ENCODE assay signal across 1 cellular context in the genomic region with DNA sequence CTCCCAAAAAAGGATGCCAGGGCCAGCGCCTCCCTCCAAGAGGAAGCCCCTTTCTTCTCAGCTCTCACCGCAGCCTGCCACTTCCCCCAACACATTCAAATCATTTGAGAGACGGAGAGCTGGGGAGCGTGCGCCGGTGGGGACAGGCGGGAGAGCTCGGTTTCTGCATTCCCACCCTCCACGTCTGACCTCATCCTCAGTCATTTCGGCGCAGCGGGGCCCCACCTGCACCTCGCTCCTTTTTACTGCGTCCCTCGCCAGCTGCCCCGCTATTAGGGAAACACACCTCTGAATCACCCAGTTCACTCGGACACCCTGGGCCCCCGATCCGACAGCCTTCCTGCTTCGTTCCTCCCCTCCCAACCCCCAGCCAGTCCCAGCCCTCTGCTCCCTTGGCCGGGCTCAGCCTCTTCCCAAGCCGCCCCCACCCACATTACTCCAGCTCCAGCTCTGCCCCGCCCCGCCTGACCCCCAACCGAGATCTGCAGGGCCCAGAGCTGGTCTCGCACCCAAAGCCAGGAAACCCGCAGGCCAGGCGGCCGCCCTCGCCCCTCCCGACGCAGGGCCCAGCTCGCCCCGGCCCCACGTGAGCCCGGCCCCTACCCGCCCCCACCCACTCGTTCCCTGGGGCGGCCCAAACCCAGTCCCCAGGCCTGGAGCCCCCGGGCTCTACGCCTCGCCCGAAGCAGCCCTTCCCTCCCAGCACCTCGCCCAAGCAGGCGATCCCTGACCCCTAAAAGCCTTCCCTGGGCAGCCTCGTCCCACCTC.
TF ChIP-seq lines count a peak whose summit lies in the region.

No MANE protein-coding gene starts in this region.

TF ChIP-seq in HepG2, 621 proteins besides CTCF, POLR2A, EP300 and RAD21 (continued from another document and continues in another):
- TF ChIP-seq, protein P1, sequence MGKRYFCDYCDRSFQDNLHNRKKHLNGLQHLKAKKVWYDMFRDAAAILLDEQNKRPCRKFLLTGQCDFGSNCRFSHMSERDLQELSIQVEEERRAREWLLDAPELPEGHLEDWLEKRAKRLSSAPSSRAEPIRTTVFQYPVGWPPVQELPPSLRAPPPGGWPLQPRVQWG (CRISPR knock-in tag; IDR thresholded peaks at IDR 0.05; ENCODE audit: borderline replicate concordance, low read depth): no peak
- TF ChIP-seq TOPORS (CRISPR knock-in tag; IDR thresholded peaks at IDR 0.05) (no peak), ZSCAN21 (CRISPR knock-in tag; IDR thresholded peaks at IDR 0.05; ENCODE audit: borderline replicate concordance) (peak; percentile 7; the same call in 1 of the 2 replicates), ZNF17 (CRISPR knock-in tag; IDR thresholded peaks at IDR 0.05) (no peak), GFI1 (CRISPR knock-in tag; IDR thresholded peaks at IDR 0.05; ENCODE audit: borderline replicate concordance) (no peak), JDP2 (CRISPR knock-in tag; IDR thresholded peaks at IDR 0.05; ENCODE audit: borderline replicate concordance) (no peak; the same call in 1 of the 2 replicates), GATAD1 (CRISPR knock-in tag; IDR thresholded peaks at IDR 0.05) (no peak), MAZ (IDR thresholded peaks at IDR 0.05; ENCODE audit: borderline replicate concordance, low read depth, low read length) (no peak), MAZ (CRISPR knock-in tag; IDR thresholded peaks at IDR 0.05; ENCODE audit: low read depth) (no peak), NR1H2 (CRISPR knock-in tag; IDR thresholded peaks at IDR 0.05; ENCODE audit: borderline replicate concordance, low read depth) (no peak), FOXA3 (CRISPR knock-in tag; IDR thresholded peaks at IDR 0.05) (no peak), CHD2 (IDR thresholded peaks at IDR 0.05; ENCODE audit: low read depth, low read length) (no peak), HNF4G (IDR thresholded peaks at IDR 0.05; ENCODE audit: borderline replicate concordance, low read depth, low read length) (no peak), HNF4G (CRISPR knock-in tag; IDR thresholded peaks at IDR 0.05; ENCODE audit: borderline replicate concordance, low read depth) (no peak), YEATS4 (CRISPR knock-in tag; IDR thresholded peaks at IDR 0.05; ENCODE audit: borderline replicate concordance) (no peak), ZNF44 (CRISPR knock-in tag; IDR thresholded peaks at IDR 0.05) (no peak), ETV6 (CRISPR knock-in tag; conservative IDR thresholded peaks at IDR 0.05) (no peak; the same call in 1 of the 2 replicates), SAFB2 (CRISPR knock-in tag; IDR thresholded peaks at IDR 0.05; ENCODE audit: borderline replicate concordance, low read depth) (no peak), ZNF619 (CRISPR knock-in tag; IDR thresholded peaks at IDR 0.05) (no peak), PHF8 (CRISPR knock-in tag; IDR thresholded peaks at IDR 0.05) (no peak), TBX2 (CRISPR knock-in tag; IDR thresholded peaks at IDR 0.05; ENCODE audit: borderline replicate concordance) (peak; percentile 21; the same call in 1 of the 2 replicates), RBFOX2 (IDR thresholded peaks at IDR 0.05; ENCODE audit: low read depth, low read length) (no peak), NFE2 (CRISPR knock-in tag; IDR thresholded peaks at IDR 0.05) (no peak), IKZF1 (IDR thresholded peaks at IDR 0.05) (no peak), ZNF709 (CRISPR knock-in tag; IDR thresholded peaks at IDR 0.05) (0 out of 2 replicates have a peak, but pooled peaks have one; percentile 65), KLF16 (CRISPR knock-in tag; IDR thresholded peaks at IDR 0.05) (0 out of 4 replicates have a peak, but pooled peaks of 1 of the 2 experiments have one; percentile 22), GTF3A (CRISPR knock-in tag; conservative IDR thresholded peaks at IDR 0.05) (no peak), ZNF350 (CRISPR knock-in tag; IDR thresholded peaks at IDR 0.05; ENCODE audit: borderline replicate concordance, low read depth) (no peak), SSRP1 (CRISPR knock-in tag; IDR thresholded peaks at IDR 0.05) (no peak), ZNF674 (CRISPR knock-in tag; IDR thresholded peaks at IDR 0.05; ENCODE audit: low read depth) (no peak), ZNF460 (CRISPR knock-in tag; IDR thresholded peaks at IDR 0.05; ENCODE audit: borderline replicate concordance) (no peak), MIXL1 (CRISPR knock-in tag; IDR thresholded peaks at IDR 0.05) (no peak), ZMYM3 (CRISPR knock-in tag; IDR thresholded peaks at IDR 0.05) (no peak), DNMT1 (CRISPR knock-in tag; IDR thresholded peaks at IDR 0.05) (no peak), AKAP8 (CRISPR knock-in tag; IDR thresholded peaks at IDR 0.05) (0 out of 2 replicates have a peak, but pooled peaks have one; percentile 51), ZNF12 (CRISPR knock-in tag; IDR thresholded peaks at IDR 0.05) (no peak)
- TF ChIP-seq, protein P2, sequence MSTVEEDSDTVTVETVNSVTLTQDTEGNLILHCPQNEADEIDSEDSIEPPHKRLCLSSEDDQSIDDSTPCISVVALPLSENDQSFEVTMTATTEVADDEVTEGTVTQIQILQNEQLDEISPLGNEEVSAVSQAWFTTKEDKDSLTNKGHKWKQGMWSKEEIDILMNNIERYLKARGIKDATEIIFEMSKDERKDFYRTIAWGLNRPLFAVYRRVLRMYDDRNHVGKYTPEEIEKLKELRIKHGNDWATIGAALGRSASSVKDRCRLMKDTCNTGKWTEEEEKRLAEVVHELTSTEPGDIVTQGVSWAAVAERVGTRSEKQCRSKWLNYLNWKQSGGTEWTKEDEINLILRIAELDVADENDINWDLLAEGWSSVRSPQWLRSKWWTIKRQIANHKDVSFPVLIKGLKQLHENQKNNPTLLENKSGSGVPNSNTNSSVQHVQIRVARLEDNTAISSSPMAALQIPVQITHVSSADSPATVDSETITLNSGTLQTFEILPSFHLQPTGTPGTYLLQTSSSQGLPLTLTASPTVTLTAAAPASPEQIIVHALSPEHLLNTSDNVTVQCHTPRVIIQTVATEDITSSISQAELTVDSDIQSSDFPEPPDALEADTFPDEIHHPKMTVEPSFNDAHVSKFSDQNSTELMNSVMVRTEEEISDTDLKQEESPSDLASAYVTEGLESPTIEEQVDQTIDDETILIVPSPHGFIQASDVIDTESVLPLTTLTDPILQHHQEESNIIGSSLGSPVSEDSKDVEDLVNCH (CRISPR knock-in tag; IDR thresholded peaks at IDR 0.05): no peak
- TF ChIP-seq, protein P3, sequence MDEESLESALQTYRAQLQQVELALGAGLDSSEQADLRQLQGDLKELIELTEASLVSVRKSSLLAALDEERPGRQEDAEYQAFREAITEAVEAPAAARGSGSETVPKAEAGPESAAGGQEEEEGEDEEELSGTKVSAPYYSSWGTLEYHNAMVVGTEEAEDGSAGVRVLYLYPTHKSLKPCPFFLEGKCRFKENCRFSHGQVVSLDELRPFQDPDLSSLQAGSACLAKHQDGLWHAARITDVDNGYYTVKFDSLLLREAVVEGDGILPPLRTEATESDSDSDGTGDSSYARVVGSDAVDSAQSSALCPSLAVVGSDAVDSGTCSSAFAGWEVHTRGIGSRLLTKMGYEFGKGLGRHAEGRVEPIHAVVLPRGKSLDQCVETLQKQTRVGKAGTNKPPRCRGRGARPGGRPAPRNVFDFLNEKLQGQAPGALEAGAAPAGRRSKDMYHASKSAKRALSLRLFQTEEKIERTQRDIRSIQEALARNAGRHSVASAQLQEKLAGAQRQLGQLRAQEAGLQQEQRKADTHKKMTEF (CRISPR knock-in tag; IDR thresholded peaks at IDR 0.05): no peak
- TF ChIP-seq, protein P4, sequence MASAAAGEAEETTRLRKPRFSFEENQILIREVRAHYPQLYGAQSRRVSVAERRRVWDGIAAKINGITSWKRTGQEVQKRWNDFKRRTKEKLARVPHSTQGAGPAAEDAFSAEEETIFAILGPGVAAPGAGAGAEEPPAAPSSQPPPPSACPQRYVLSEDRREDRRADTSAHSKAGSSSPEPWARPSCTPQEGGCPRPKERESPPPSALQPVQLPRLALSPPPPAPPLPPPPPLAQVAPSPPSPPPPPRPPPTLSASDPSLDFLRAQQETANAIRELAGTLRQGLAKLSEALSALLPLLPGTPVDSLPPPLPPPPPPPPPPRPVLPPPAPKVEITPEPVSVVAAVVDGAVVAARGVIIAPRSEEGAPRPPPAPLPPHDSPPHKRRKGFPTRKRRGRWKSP (CRISPR knock-in tag; IDR thresholded peaks at IDR 0.05): no peak
- TF ChIP-seq, protein P5, sequence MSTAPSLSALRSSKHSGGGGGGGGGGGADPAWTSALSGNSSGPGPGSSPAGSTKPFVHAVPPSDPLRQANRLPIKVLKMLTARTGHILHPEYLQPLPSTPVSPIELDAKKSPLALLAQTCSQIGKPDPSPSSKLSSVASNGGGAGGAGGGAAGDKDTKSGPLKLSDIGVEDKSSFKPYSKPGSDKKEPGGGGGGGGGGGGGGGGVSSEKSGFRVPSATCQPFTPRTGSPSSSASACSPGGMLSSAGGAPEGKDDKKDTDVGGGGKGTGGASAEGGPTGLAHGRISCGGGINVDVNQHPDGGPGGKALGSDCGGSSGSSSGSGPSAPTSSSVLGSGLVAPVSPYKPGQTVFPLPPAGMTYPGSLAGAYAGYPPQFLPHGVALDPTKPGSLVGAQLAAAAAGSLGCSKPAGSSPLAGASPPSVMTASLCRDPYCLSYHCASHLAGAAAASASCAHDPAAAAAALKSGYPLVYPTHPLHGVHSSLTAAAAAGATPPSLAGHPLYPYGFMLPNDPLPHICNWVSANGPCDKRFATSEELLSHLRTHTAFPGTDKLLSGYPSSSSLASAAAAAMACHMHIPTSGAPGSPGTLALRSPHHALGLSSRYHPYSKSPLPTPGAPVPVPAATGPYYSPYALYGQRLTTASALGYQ (CRISPR knock-in tag; IDR thresholded peaks at IDR 0.05): no peak
- TF ChIP-seq, protein P6, sequence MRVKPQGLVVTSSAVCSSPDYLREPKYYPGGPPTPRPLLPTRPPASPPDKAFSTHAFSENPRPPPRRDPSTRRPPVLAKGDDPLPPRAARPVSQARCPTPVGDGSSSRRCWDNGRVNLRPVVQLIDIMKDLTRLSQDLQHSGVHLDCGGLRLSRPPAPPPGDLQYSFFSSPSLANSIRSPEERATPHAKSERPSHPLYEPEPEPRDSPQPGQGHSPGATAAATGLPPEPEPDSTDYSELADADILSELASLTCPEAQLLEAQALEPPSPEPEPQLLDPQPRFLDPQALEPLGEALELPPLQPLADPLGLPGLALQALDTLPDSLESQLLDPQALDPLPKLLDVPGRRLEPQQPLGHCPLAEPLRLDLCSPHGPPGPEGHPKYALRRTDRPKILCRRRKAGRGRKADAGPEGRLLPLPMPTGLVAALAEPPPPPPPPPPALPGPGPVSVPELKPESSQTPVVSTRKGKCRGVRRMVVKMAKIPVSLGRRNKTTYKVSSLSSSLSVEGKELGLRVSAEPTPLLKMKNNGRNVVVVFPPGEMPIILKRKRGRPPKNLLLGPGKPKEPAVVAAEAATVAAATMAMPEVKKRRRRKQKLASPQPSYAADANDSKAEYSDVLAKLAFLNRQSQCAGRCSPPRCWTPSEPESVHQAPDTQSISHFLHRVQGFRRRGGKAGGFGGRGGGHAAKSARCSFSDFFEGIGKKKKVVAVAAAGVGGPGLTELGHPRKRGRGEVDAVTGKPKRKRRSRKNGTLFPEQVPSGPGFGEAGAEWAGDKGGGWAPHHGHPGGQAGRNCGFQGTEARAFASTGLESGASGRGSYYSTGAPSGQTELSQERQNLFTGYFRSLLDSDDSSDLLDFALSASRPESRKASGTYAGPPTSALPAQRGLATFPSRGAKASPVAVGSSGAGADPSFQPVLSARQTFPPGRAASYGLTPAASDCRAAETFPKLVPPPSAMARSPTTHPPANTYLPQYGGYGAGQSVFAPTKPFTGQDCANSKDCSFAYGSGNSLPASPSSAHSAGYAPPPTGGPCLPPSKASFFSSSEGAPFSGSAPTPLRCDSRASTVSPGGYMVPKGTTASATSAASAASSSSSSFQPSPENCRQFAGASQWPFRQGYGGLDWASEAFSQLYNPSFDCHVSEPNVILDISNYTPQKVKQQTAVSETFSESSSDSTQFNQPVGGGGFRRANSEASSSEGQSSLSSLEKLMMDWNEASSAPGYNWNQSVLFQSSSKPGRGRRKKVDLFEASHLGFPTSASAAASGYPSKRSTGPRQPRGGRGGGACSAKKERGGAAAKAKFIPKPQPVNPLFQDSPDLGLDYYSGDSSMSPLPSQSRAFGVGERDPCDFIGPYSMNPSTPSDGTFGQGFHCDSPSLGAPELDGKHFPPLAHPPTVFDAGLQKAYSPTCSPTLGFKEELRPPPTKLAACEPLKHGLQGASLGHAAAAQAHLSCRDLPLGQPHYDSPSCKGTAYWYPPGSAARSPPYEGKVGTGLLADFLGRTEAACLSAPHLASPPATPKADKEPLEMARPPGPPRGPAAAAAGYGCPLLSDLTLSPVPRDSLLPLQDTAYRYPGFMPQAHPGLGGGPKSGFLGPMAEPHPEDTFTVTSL (CRISPR knock-in tag; IDR thresholded peaks at IDR 0.05; ENCODE audit: borderline replicate concordance): no peak
- TF ChIP-seq, protein P7, sequence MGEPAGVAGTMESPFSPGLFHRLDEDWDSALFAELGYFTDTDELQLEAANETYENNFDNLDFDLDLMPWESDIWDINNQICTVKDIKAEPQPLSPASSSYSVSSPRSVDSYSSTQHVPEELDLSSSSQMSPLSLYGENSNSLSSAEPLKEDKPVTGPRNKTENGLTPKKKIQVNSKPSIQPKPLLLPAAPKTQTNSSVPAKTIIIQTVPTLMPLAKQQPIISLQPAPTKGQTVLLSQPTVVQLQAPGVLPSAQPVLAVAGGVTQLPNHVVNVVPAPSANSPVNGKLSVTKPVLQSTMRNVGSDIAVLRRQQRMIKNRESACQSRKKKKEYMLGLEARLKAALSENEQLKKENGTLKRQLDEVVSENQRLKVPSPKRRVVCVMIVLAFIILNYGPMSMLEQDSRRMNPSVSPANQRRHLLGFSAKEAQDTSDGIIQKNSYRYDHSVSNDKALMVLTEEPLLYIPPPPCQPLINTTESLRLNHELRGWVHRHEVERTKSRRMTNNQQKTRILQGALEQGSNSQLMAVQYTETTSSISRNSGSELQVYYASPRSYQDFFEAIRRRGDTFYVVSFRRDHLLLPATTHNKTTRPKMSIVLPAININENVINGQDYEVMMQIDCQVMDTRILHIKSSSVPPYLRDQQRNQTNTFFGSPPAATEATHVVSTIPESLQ (CRISPR knock-in tag; conservative IDR thresholded peaks at IDR 0.05): no peak
- TF ChIP-seq, protein P8, sequence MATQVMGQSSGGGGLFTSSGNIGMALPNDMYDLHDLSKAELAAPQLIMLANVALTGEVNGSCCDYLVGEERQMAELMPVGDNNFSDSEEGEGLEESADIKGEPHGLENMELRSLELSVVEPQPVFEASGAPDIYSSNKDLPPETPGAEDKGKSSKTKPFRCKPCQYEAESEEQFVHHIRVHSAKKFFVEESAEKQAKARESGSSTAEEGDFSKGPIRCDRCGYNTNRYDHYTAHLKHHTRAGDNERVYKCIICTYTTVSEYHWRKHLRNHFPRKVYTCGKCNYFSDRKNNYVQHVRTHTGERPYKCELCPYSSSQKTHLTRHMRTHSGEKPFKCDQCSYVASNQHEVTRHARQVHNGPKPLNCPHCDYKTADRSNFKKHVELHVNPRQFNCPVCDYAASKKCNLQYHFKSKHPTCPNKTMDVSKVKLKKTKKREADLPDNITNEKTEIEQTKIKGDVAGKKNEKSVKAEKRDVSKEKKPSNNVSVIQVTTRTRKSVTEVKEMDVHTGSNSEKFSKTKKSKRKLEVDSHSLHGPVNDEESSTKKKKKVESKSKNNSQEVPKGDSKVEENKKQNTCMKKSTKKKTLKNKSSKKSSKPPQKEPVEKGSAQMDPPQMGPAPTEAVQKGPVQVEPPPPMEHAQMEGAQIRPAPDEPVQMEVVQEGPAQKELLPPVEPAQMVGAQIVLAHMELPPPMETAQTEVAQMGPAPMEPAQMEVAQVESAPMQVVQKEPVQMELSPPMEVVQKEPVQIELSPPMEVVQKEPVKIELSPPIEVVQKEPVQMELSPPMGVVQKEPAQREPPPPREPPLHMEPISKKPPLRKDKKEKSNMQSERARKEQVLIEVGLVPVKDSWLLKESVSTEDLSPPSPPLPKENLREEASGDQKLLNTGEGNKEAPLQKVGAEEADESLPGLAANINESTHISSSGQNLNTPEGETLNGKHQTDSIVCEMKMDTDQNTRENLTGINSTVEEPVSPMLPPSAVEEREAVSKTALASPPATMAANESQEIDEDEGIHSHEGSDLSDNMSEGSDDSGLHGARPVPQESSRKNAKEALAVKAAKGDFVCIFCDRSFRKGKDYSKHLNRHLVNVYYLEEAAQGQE (IDR thresholded peaks at IDR 0.05; ENCODE audit: borderline replicate concordance in 1 of 2, low read depth in 1 of 2, low read length in 2 of 2): no peak
